ENCODE assay signal across 1 cellular context in the genomic region with DNA sequence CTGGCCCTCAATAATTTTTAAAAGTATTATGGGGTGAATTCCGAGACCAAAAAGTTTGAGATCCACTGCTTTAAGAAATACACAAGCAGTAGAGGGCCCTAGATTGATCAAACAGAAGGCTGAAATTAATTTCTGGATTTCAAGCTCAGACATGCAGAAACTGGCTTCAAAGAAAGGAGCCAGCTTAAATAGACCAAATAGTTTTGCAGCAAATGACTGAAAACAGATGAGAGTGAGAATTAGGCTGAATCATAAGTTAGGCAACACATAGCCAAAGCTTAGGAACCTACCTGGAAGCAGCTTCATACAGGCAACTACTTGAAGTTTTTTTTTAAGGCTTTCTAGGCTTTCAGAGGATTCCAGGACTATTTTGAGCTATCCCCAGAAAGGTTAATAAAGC.
TF ChIP-seq lines count a peak whose summit lies in the region.

No MANE protein-coding gene starts in this region.

TF ChIP-seq in GM12878, 131 proteins besides CTCF, POLR2A, EP300 and RAD21:
- TF ChIP-seq, protein P1, sequence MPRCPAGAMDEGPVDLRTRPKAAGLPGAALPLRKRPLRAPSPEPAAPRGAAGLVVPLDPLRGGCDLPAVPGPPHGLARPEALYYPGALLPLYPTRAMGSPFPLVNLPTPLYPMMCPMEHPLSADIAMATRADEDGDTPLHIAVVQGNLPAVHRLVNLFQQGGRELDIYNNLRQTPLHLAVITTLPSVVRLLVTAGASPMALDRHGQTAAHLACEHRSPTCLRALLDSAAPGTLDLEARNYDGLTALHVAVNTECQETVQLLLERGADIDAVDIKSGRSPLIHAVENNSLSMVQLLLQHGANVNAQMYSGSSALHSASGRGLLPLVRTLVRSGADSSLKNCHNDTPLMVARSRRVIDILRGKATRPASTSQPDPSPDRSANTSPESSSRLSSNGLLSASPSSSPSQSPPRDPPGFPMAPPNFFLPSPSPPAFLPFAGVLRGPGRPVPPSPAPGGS (IDR thresholded peaks at IDR 0.05; ENCODE audit: borderline replicate concordance, insufficient read depth, low read depth, low read length, poor library complexity, severe bottlenecking): no peak
- TF ChIP-seq ZNF384 (IDR thresholded peaks at IDR 0.05; ENCODE audit: borderline replicate concordance, low read depth, low read length): no peak
- TF ChIP-seq HSF1 (IDR thresholded peaks at IDR 0.05; ENCODE audit: low read depth, low read length): no peak
- no peak for TF ChIP-seq ASH2L (IDR thresholded peaks at IDR 0.05; ENCODE audit: borderline replicate concordance, low read depth)
- TF ChIP-seq NFYA (IDR thresholded peaks at IDR 0.05; ENCODE audit: borderline replicate concordance, low read depth, low read length): no peak
